In the genomic region with DNA sequence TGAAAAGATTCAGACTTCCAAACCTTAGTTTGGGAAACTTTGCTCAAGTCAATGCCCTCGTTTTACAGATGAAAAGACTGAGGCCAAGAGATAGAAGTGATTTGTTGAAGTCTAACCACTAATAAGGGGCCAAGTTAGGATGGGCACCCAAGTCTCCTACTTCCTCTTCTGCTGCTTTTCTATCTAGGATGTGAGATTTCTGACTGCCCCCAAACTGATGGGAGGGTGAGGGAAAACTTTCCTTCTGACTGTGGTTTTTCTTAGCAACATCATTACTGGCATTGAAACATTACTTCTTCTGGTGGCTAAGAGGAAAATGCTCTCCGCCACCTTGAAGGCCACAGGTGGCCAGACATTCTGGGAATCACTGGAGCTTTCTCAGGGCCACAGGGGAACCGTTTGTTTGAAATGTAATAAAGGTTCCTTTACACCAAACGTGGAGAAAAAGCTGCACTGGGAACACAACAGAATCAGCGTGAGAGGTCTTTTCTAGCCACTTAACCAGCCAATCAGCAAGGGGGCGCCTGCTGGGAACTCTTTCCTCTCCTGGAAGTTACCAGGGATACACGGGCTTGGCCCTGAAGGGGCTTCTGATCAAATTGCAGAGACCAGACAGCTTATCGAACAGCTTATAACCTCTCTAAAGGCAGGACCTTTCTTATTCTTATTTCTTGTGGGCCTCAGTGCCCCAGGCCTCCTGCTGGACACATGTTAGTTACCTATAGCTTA, we compare ENCODE assay signal across 11 cellular contexts.
DNase-seq lines count a peak whose midpoint lies in the region; ATAC-seq and TF ChIP-seq lines count a peak whose summit lies in the region.
"Had no signal": no experiment of that assay in that cellular context is flagged by ENCODE, and none has a peak within 500 bp of the region (broad histone marks: within the 10 kb centered on the region; RNA-seq: fewer than 3 reads in every experiment).

No MANE protein-coding gene starts in this region.

- H3K4me3 ChIP-seq in GM23338, result peak overlapping the region; percentile 30; the same call in 1 of the 2 replicates

- peak in 1 of 2 experiments; percentile 33; a peak in 2 of 4 replicates for TF ChIP-seq CTCF in GM23338 (conservative IDR thresholded peaks at IDR 0.05; ENCODE audit: low read depth in 2 of 2)

- CTCF ChIA-PET in activated CD4-positive, alpha-beta memory T cell treated with anti-CD3 and anti-CD28 coated beads, Interleukin-2, amount 10 ng/mL, durations not matched to agents 7 days and 5 days (lab: Charles Lee), result interaction anchor here (0.8 to 1.8 kb wide), 7 partner anchors 10 to 138 kb away, joined by 3 to 6 read pairs (median 5); a partner anchor contains a TSS

- POLR2A ChIA-PET in activated CD4-positive, alpha-beta memory T cell treated with anti-CD3 and anti-CD28 coated beads, Interleukin-2, amount 10 ng/mL, durations not matched to agents 7 days and 5 days (lab: Charles Lee), result interaction anchor here (0.8 to 4.9 kb wide), 12 partner anchors 16 to 257 kb away, joined by 3 to 101 read pairs (median 6); a partner anchor contains a TSS

- no peaks in the 10 kb centered on the region for H3K36me3 ChIP-seq in GM23338 (ENCODE audit: insufficient read depth)

- no peaks in the 10 kb centered on the region for H3K79me2 ChIP-seq in GM23338 (replicated peaks; ENCODE audit: insufficient read depth)

- H3K27me3 Mint-ChIP-seq in GM23338 (ENCODE audit: insufficient read depth, low read depth, poor library complexity) (peaks cover 2% of the 10 kb centered on the region), memory B cell (no peaks in the 10 kb centered on the region)
- no peaks in the 10 kb centered on the region for H3K27me3 Mint-ChIP-seq in activated CD4-positive, alpha-beta memory T cell treated with anti-CD3 and anti-CD28 coated beads, Interleukin-2, amount 10 ng/mL, durations not matched to agents 7 days and 5 days

- H3K9me3 Mint-ChIP-seq in GM23338, result no peaks in the 10 kb centered on the region
- H3K9me3 Mint-ChIP-seq in activated CD4-positive, alpha-beta memory T cell treated with anti-CD3 and anti-CD28 coated beads, Interleukin-2, amount 10 ng/mL, durations not matched to agents 7 days and 5 days, result no peaks in the 10 kb centered on the region
- H3K9me3 Mint-ChIP-seq in memory B cell, result no peaks in the 10 kb centered on the region

- H2AFZ ChIP-seq in GM23338, result peak overlapping the region; percentile 76

- peak overlapping the region; percentile 40; the same call in 1 of the 2 replicates for H3K27ac Mint-ChIP-seq in GM23338
- peak overlapping the region; percentile 97 for H3K27ac Mint-ChIP-seq in activated CD4-positive, alpha-beta memory T cell treated with anti-CD3 and anti-CD28 coated beads, Interleukin-2, amount 10 ng/mL, durations not matched to agents 7 days and 5 days
- no peak overlapping the region for H3K27ac Mint-ChIP-seq in memory B cell

- H4K20me1 ChIP-seq in GM23338 (replicated peaks; ENCODE audit: insufficient read depth), result no peaks in the 10 kb centered on the region

- H3K36me3 Mint-ChIP-seq in GM23338 (ENCODE audit: low read depth) (no peaks in the 10 kb centered on the region), memory B cell (no peaks in the 10 kb centered on the region)
- peaks cover 6% of the 10 kb centered on the region for H3K36me3 Mint-ChIP-seq in activated CD4-positive, alpha-beta memory T cell treated with anti-CD3 and anti-CD28 coated beads, Interleukin-2, amount 10 ng/mL, durations not matched to agents 7 days and 5 days (ENCODE audit: low read depth)

- H3K4me1 ChIP-seq in GM23338 (ENCODE audit: insufficient read depth), result peaks cover 32% of the 10 kb centered on the region

- H3K4me2 ChIP-seq in GM23338, result peak overlapping the region; percentile 60

- peaks cover 48% of the 10 kb centered on the region for H3K4me1 Mint-ChIP-seq in GM23338
- peaks cover 79% of the 10 kb centered on the region for H3K4me1 Mint-ChIP-seq in activated CD4-positive, alpha-beta memory T cell treated with anti-CD3 and anti-CD28 coated beads, Interleukin-2, amount 10 ng/mL, durations not matched to agents 7 days and 5 days
- H3K4me1 Mint-ChIP-seq in memory B cell, result peaks cover 34% of the 10 kb centered on the region

- peak overlapping the region; percentile 76 for H3K27ac ChIP-seq in GM23338 (ENCODE audit: low read depth)

- DNase-seq in DMS 273 (lab: John Stamatoyannopoulos, UW; ENCODE audit: unreplicated experiment) (peak; percentile 7), DMS 273 treated with DMSO at 0.1 percent for 48 hours (lab: John Stamatoyannopoulos, UW) (no peak), GM23338 (ENCODE audit: low spot score) (peak; percentile 50), memory B cell (ENCODE audit: low spot score in 2 of 2) (no peak), germinal center (ENCODE audit: low spot score) (no peak), HPDE6-E6E7 (ENCODE audit: extremely low spot score) (no peak)
- DNase-seq in activated CD4-positive, alpha-beta memory T cell treated with anti-CD3 and anti-CD28 coated beads, Interleukin-2, amount 10 ng/mL, durations not matched to agents 7 days and 5 days, result no peak
- no peak for DNase-seq in stimulated activated naive CD4-positive, alpha-beta T cell (lab: John Stamatoyannopoulos, UW)
- DNase-seq: 8988T, aorta, IMR-90 had no signal

- H3F3A ChIP-seq in GM23338 (replicated peaks; ENCODE audit: low read depth), result no peaks in the 10 kb centered on the region

- H3K4me3 Mint-ChIP-seq in GM23338 (no peak overlapping the region), memory B cell (peak overlapping the region; percentile 21)
- peak overlapping the region; percentile 37 for H3K4me3 Mint-ChIP-seq in activated CD4-positive, alpha-beta memory T cell treated with anti-CD3 and anti-CD28 coated beads, Interleukin-2, amount 10 ng/mL, durations not matched to agents 7 days and 5 days

- ATAC-seq in GM23338, result peak; percentile 76
- no peak for ATAC-seq in memory B cell (ENCODE audit: low read depth)

- no peaks in the 10 kb centered on the region for H3K9me2 ChIP-seq in GM23338 (ENCODE audit: insufficient read depth)

- no peaks in the 10 kb centered on the region for H3K27me3 ChIP-seq in GM23338 (ENCODE audit: insufficient read depth)

TF ChIP-seq in GM23338, 12 proteins besides CTCF, POLR2A, EP300 and RAD21 (continues in another document):
- TF ChIP-seq ZNF114 (CRISPR knock-in tag; IDR thresholded peaks at IDR 0.05) (no peak), ZNF331 (CRISPR knock-in tag; IDR thresholded peaks at IDR 0.05; ENCODE audit: low read depth) (no peak), POLR2AphosphoS5 (IDR thresholded peaks at IDR 0.05; ENCODE audit: low read depth) (no peak), JUNB (IDR thresholded peaks at IDR 0.05; ENCODE audit: unreplicated experiment) (no peak), CREB1 (CRISPR knock-in tag; IDR thresholded peaks at IDR 0.05; ENCODE audit: low read depth) (no peak)
- TF ChIP-seq, protein P1, sequence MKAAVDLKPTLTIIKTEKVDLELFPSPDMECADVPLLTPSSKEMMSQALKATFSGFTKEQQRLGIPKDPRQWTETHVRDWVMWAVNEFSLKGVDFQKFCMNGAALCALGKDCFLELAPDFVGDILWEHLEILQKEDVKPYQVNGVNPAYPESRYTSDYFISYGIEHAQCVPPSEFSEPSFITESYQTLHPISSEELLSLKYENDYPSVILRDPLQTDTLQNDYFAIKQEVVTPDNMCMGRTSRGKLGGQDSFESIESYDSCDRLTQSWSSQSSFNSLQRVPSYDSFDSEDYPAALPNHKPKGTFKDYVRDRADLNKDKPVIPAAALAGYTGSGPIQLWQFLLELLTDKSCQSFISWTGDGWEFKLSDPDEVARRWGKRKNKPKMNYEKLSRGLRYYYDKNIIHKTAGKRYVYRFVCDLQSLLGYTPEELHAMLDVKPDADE (IDR thresholded peaks at IDR 0.05), result no peak

Comparison
In these comparisons a context has a peak if more than half of its experiments do, and no peak if none do; other contexts are left out.
1. DNase-seq: peak in DMS 273 (single experiment) and GM23338 (single experiment); none in DMS 273 treated with DMSO at 0.1 percent for 48 hours (single experiment), activated CD4-positive, alpha-beta memory T cell treated with anti-CD3 and anti-CD28 coated beads, Interleukin-2, amount 10 ng/mL, durations not matched to agents 7 days and 5 days (single experiment), memory B cell (0 of 2), stimulated activated naive CD4-positive, alpha-beta T cell (0 of 6), germinal center (single experiment) and HPDE6-E6E7 (single experiment).